In the genomic region with DNA sequence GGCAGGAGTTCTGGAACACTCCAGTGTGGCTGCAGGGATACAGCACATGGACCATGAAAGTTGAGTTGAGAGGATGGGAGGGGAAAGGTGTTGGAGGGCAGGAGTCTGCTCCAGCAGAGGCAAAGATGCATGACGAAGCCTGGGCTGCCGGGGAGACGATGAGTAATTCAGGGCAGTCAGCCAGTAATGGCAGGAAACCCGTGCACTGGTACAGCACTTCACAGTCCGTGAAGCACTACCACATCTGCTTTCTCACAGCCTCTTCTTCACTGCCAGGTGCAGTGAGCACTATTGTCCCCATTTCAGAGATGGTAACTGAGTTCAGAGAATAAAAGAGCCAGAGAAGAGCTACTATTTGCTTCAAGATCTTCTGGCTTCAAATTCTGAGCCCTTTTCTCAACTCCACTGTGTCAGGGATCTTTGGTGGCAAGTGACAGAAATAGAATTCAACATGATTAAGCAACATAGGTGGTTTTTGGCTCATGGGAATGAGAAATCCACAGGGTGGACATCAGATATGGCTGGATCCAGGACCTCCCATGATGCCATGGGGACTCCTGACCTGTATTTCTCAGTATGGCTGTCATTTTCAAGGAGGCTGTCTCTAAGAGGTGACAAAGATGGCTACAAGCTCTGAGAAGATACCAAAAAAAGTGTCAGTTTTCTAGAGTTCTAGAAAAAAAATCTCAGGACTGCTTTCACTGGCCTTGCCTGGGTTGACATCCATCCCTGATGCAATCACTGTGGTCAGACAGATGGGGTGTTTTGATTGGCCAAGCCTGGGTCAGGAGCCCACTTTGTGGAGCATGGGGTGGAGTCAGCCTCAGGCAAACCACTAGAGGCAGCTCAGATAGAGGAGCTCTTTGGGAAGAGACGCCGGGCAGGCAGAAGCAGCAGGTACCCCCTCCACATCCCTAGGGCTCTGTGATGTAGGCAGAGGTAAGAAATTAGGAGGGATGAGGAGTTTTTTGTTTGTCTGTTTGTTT, we compare ENCODE assay signal across 9 cellular contexts. TPM values are rescaled to one million over a fixed set of nuclear protein-coding genes. Genes with fewer than 3 reads are reported as not detected.
A peak's percentile ranks its signal among the peaks of the same experiment; 100 is the strongest.
DNase-seq lines count a peak whose midpoint lies in the region; ATAC-seq and TF ChIP-seq lines count a peak whose summit lies in the region.
"Had no signal": no experiment of that assay in that cellular context is flagged by ENCODE, and none has a peak within 500 bp of the region (broad histone marks: within the 10 kb centered on the region; RNA-seq: fewer than 3 reads in every experiment).

No MANE protein-coding gene starts in this region.

- H3K4me3 Mint-ChIP-seq in osteocyte (ENCODE audit: unreplicated experiment), result no peak overlapping the region

- ATAC-seq in HG02571 (IDR thresholded peaks at IDR 0.05; ENCODE audit: unreplicated experiment) (peak; percentile 55), omental fat pad (ENCODE audit: low FRiP score) (no peak)

- DNase-seq in A172 (ENCODE audit: low spot score) (peak; percentile 97), GM13976 (ENCODE audit: low spot score) (peak; percentile 81), NAMALWA (ENCODE audit: low spot score) (peak; percentile 96), coronary artery (ENCODE audit: low spot score) (peak; percentile 45), osteocyte (ENCODE audit: extremely low spot score, unreplicated experiment) (peak; percentile 80), omental fat pad (ENCODE audit: low spot score) (no peak)
- peak; percentile 50 for DNase-seq in activated CD4-positive, CD25-positive, alpha-beta regulatory T cell treated with anti-CD3 and anti-CD28 coated beads, Interleukin-2, amount 50 U/mL, for 16 hours (ENCODE audit: low read depth, low spot score)

- H3K4me3 ChIP-seq in coronary artery, result no peak overlapping the region

- TF ChIP-seq CTCF in GM13976 (IDR thresholded peaks at IDR 0.05; ENCODE audit: borderline replicate concordance, control extremely low read depth, extremely low read depth, insufficient read depth, missing control alignments), result no peak
- TF ChIP-seq CTCF in coronary artery (IDR thresholded peaks at IDR 0.05), result no peak
- TF ChIP-seq CTCF in osteocyte (IDR thresholded peaks at IDR 0.05), result no peak
- TF ChIP-seq CTCF in omental fat pad (IDR thresholded peaks at IDR 0.05), result no peak

- H3K4me1 Mint-ChIP-seq in osteocyte (ENCODE audit: unreplicated experiment), result peaks cover 3% of the 10 kb centered on the region

- no peak overlapping the region for H3K27ac Mint-ChIP-seq in osteocyte (ENCODE audit: unreplicated experiment)

- no peaks in the 10 kb centered on the region for H3K36me3 Mint-ChIP-seq in osteocyte (ENCODE audit: unreplicated experiment)

- in situ Hi-C loops in GM13976 (cut with MboI; ENCODE audit: low sequenced_read_pairs, unreplicated experiment), result no loop called here

- H3K27me3 Mint-ChIP-seq in osteocyte (ENCODE audit: unreplicated experiment), result peaks cover 8% of the 10 kb centered on the region

- H3K9me3 Mint-ChIP-seq in osteocyte (ENCODE audit: unreplicated experiment), result peaks cover 9% of the 10 kb centered on the region

- H3K27ac ChIP-seq in coronary artery, result no peak overlapping the region
- H3K27ac ChIP-seq: neutrophil had no signal

RNA-seq across cellular contexts. Expression of a gene that starts 24.7 kb away (rescaled TPM):
- 1.3 and 6.6 TPM in 2 replicates for total RNA-seq in A172 (2014; rRNA removed; shearing (Covaris generic))
- total RNA-seq in osteocyte, result 0.34 and 0.40 TPM in 2 replicates
- 1 to 10 TPM in 1 of 4 donors, under 1 TPM in 2, not detected in 1; 0.19 to 1.3 (median 0.25) TPM for total RNA-seq in omental fat pad
